Comparison of ENCODE assay signal across 8 cellular contexts in the genomic region with DNA sequence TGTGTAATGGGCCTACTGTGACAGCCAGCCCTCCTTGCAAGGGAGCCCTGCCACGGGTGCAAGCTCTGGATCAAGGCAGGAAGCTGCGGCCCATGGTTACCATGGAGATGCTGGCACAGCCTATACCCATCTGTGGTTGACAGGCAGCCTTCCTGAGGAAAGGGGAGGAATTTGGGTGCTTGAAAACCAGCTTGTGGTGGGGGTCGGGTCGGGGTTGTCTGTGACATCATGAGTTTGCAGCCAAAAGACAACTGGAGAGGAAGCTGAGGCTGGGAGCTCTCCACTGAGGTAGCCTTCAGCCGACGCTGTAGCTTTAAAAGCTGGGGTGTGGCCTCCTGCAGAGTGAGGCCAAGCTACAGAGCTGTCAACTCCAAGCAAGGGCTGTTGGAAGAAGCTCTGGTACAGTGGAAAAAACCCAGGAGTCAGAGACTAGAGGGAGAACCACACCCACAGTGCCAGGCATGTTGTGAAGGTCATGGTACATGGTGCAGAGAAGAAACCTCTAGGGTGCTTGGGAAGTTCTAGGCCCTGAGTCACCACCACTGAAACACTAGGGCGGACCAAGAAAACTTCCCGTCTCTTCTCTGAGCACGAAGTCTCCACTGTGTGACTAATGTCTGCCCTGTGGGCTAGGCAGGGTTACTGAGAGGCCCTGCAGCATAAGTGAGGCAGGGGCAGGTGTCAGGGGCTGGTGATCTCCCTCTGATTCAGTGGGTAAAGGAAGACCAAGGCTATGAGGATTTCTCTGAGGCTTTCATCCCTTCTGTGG. TPM values are rescaled to one million over a fixed set of nuclear protein-coding genes. Genes with fewer than 3 reads are reported as not detected.
A peak's percentile ranks its signal among the peaks of the same experiment; 100 is the strongest.
DNase-seq lines count a peak whose midpoint lies in the region; ATAC-seq and TF ChIP-seq lines count a peak whose summit lies in the region.

No MANE protein-coding gene starts in this region.

- peak overlapping the region; percentile 93 for H3K27ac ChIP-seq in smooth muscle cell (ENCODE audit: low read depth)

- H3K79me2 ChIP-seq in smooth muscle cell (ENCODE audit: low read depth) = no peaks in the 10 kb centered on the region

- H3K4me3 ChIP-seq in smooth muscle cell = no peak overlapping the region

- H3K9me3 Mint-ChIP-seq in T-helper 2 cell treated with Interferon-gamma antibody and Interleukin-4, amounts not matched to agents 5 μg/mL and 100 μg/mL, for 36 hours = no peaks in the 10 kb centered on the region
- no peaks in the 10 kb centered on the region for H3K9me3 Mint-ChIP-seq in immature natural killer cell

- H3K9me3 ChIP-seq in smooth muscle cell (replicated peaks; ENCODE audit: low read depth) = no peaks in the 10 kb centered on the region

- 29% methylated on average over 9 of the region's 9 CpGs for WGBS in smooth muscle cell (ENCODE audit: low lambda C conversion rate)

- no peaks in the 10 kb centered on the region for H4K20me1 ChIP-seq in smooth muscle cell (ENCODE audit: low read depth)

- peaks cover 6% of the 10 kb centered on the region for H3K4me1 ChIP-seq in smooth muscle cell (ENCODE audit: low read depth)

- H3K4me3 Mint-ChIP-seq in T-helper 2 cell treated with Interferon-gamma antibody and Interleukin-4, amounts not matched to agents 5 μg/mL and 100 μg/mL, for 36 hours = peak overlapping the region; percentile 75
- H3K4me3 Mint-ChIP-seq in immature natural killer cell = peak overlapping the region; percentile 61 to 79 (median 73)

- no peaks in the 10 kb centered on the region for H3K36me3 Mint-ChIP-seq in T-helper 2 cell treated with Interferon-gamma antibody and Interleukin-4, amounts not matched to agents 5 μg/mL and 100 μg/mL, for 36 hours (ENCODE audit: low read depth)
- no peaks in the 10 kb centered on the region for H3K36me3 Mint-ChIP-seq in immature natural killer cell

- H3K4me2 ChIP-seq in smooth muscle cell = peak overlapping the region; percentile 69

- no peaks in the 10 kb centered on the region for H3K36me3 ChIP-seq in smooth muscle cell (ENCODE audit: low read depth)

- H3K27me3 Mint-ChIP-seq in T-helper 2 cell treated with Interferon-gamma antibody and Interleukin-4, amounts not matched to agents 5 μg/mL and 100 μg/mL, for 36 hours (ENCODE audit: low read depth) = no peaks in the 10 kb centered on the region
- peaks cover 2 to 8% (median 3%) of the 10 kb centered on the region in 3 donors for H3K27me3 Mint-ChIP-seq in immature natural killer cell (ENCODE audit: low read depth in 3 of 3)

- DNase-seq in ELR (ENCODE audit: low read depth) (peak; percentile 99), HS-5 (ENCODE audit: low read depth) (peak; percentile 97), astrocyte of the hippocampus (ENCODE audit: low read depth, low spot score) (peak; percentile 87), immature natural killer cell (peak; percentile 64 to 71 (median 67)), smooth muscle cell (lab: John Stamatoyannopoulos, UW; ENCODE audit: unreplicated experiment) (peak; percentile 28), NCI-H1436 (lab: John Stamatoyannopoulos, UW) (no peak)
- DNase-seq in T-helper 2 cell treated with Interferon-gamma antibody and Interleukin-4, amounts not matched to agents 5 μg/mL and 100 μg/mL, for 36 hours (ENCODE audit: low spot score) = peak; percentile 90

- H3K9ac ChIP-seq in smooth muscle cell (ENCODE audit: low read depth) = peak overlapping the region; percentile 50

- peaks cover 12% of the 10 kb centered on the region for H3F3A ChIP-seq in smooth muscle cell (ENCODE audit: low read depth)

- H2AFZ ChIP-seq in smooth muscle cell (ENCODE audit: low read depth) = peak overlapping the region; percentile 37

- peak; percentile 82 for ATAC-seq in GM21423 (IDR thresholded peaks at IDR 0.05; ENCODE audit: unreplicated experiment)

- H3K27me3 ChIP-seq in smooth muscle cell (ENCODE audit: low read depth) = no peaks in the 10 kb centered on the region

- H3K27ac Mint-ChIP-seq in T-helper 2 cell treated with Interferon-gamma antibody and Interleukin-4, amounts not matched to agents 5 μg/mL and 100 μg/mL, for 36 hours = peak overlapping the region; percentile 98
- H3K27ac Mint-ChIP-seq in immature natural killer cell = peak overlapping the region; percentile 93 to 98 (median 96)

- peaks cover 35% of the 10 kb centered on the region for H3K4me1 Mint-ChIP-seq in T-helper 2 cell treated with Interferon-gamma antibody and Interleukin-4, amounts not matched to agents 5 μg/mL and 100 μg/mL, for 36 hours (ENCODE audit: low read depth)
- H3K4me1 Mint-ChIP-seq in immature natural killer cell = peaks cover 21 to 25% of the 10 kb centered on the region in 2 donors

- TF ChIP-seq CTCF in smooth muscle cell (IDR thresholded peaks at IDR 0.05; ENCODE audit: borderline replicate concordance, insufficient read depth, poor library complexity, severe bottlenecking) = no peak

RNA-seq across cellular contexts. Expression of a gene that starts 10.8 kb away (rescaled TPM):
- polyA plus RNA-seq in immature natural killer cell (100 to 1,000 TPM; 395 to 593 (median 422) TPM), smooth muscle cell (2,158 and 2,272 TPM in 2 replicates)
- 1,106 and 1,201 TPM in 2 replicates for total RNA-seq in smooth muscle cell

RNA-seq across cellular contexts. Expression of a gene that starts 28.5 kb away (rescaled TPM):
- polyA plus RNA-seq in immature natural killer cell (not detected), smooth muscle cell (0.83 and 1.2 TPM in 2 replicates)
- total RNA-seq in smooth muscle cell = 0.45 and 3.1 TPM in 2 replicates
